ENCODE assay signal across 14 cellular contexts in the genomic region with DNA sequence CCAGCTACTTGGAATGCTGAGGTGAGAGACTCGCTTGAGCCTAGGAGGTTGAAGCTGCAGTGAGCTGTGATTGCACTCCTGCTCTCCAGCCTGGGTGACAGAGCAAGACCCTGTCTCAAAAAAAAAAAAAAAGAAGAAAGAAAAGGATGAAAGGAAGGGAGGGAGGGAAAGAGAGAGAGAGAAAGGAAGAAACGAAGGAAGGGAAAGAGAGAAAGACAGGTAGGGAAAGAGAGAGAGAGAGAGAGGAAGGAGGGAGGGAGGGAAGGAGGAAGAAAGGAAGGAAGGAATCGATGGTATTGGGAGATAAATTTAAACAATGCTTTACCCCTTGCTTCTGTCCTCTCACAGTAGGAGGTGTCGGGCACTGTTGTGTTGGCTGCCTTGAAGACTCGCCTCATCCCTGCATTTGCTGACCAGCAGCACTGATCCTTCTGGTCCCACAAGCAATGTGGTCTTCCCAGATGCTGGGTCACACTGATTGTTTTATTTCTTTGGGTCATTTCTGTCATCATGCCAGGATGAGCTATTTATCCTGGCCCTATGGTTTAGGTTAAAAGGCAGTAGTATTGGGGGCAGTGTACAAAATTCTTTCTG. TPM values are rescaled to one million over a fixed set of nuclear protein-coding genes. Genes with fewer than 3 reads are reported as not detected.
DNase-seq lines count a peak whose midpoint lies in the region; ATAC-seq and TF ChIP-seq lines count a peak whose summit lies in the region.
"Had no signal": no experiment of that assay in that cellular context is flagged by ENCODE, and none has a peak within 500 bp of the region (broad histone marks: within the 10 kb centered on the region; RNA-seq: fewer than 3 reads in every experiment).

No MANE protein-coding gene starts in this region.

- H3K4ac ChIP-seq in mesenchymal stem cell (ENCODE audit: low read depth in 1 of 2, low read length in 2 of 2) = no peak overlapping the region

- H3K4me1 Mint-ChIP-seq in endodermal cell (peaks cover 26% of the 10 kb centered on the region), mesothelial cell of epicardium (peaks cover 12% of the 10 kb centered on the region)

- POLR2A ChIA-PET in HEK293 (lab: Yijun Ruan, JAX) = interaction anchor here (0.7 kb wide), 1 partner anchor 319 kb away, joined by 3 read pairs; no protein-coding TSS in a partner anchor

- H3K9ac ChIP-seq in endodermal cell (ENCODE audit: extremely low read depth, low read length, poor library complexity, severe bottlenecking) = no peak overlapping the region
- H3K9ac ChIP-seq in mesenchymal stem cell (ENCODE audit: low read length) = no peak overlapping the region

- H3K4me1 ChIP-seq in HEK293 (ENCODE audit: control insufficient read depth, insufficient read depth, low read length) (no peaks in the 10 kb centered on the region), endodermal cell (ENCODE audit: control insufficient read depth, insufficient read depth, low read length) (peaks cover 14% of the 10 kb centered on the region), mesenchymal stem cell (ENCODE audit: control insufficient read depth, insufficient read depth, low read depth, low read length) (peaks cover 30% of the 10 kb centered on the region)

- no peak overlapping the region for H2BK12ac ChIP-seq in mesenchymal stem cell (ENCODE audit: low read length in 2 of 2)

- H3K27me3 ChIP-seq in endodermal cell (ENCODE audit: control insufficient read depth, insufficient read depth, low read length, poor library complexity, severe bottlenecking) (no peaks in the 10 kb centered on the region), mesenchymal stem cell (ENCODE audit: control insufficient read depth in 1 of 2, insufficient read depth in 1 of 2, low read length in 2 of 2) (no peaks in the 10 kb centered on the region)

- H4K8ac ChIP-seq in mesenchymal stem cell (ENCODE audit: low read length) = no peak overlapping the region

- H3K18ac ChIP-seq in mesenchymal stem cell (ENCODE audit: low read depth in 1 of 2, low read length in 2 of 2) = no peak overlapping the region

- H2AK5ac ChIP-seq in mesenchymal stem cell (ENCODE audit: low read length, severe bottlenecking) = no peak overlapping the region

- H3K23ac ChIP-seq in mesenchymal stem cell (ENCODE audit: low read length in 2 of 2) = no peak overlapping the region

- H3K36me3 ChIP-seq in HEK293 (ENCODE audit: control insufficient read depth in 2 of 2, insufficient read depth in 1 of 2, low read length in 2 of 2) (peaks cover 6 to 8% of the 10 kb centered on the region in 2 experiments; a peak in 2 of 3 replicates), endodermal cell (ENCODE audit: control insufficient read depth, insufficient read depth, low read length) (no peaks in the 10 kb centered on the region), mesenchymal stem cell (ENCODE audit: control insufficient read depth in 1 of 2, insufficient read depth in 2 of 2, low read depth in 1 of 2, low read length in 2 of 2) (peaks cover 6 to 8% of the 10 kb centered on the region in 2 experiments)

- H3K4me2 ChIP-seq in mesenchymal stem cell (ENCODE audit: low read length, poor library complexity, severe bottlenecking) = no peak overlapping the region

- no peak for ATAC-seq in GM19324 (IDR thresholded peaks at IDR 0.05; ENCODE audit: low FRiP score, unreplicated experiment)

- 48 to 59% methylated on average over 4 to 5 of the region's 5 CpGs for WGBS in endodermal cell (ENCODE audit: insufficient coverage in 1 of 2, insufficient read length in 1 of 2), 2 experiments
- 86% methylated on average over 4 of the region's 5 CpGs for WGBS in mesenchymal stem cell

- H4K91ac ChIP-seq in mesenchymal stem cell (ENCODE audit: low read length) = no peak overlapping the region

- DNase-seq in ELF-1 (ENCODE audit: low read depth, low spot score) = peak; percentile 29
- peak; percentile 70 for DNase-seq in endodermal cell
- no peak for DNase-seq in mesothelial cell of epicardium (ENCODE audit: low spot score in 2 of 2, unreplicated experiment in 2 of 2)
- DNase-seq in stimulated activated CD4-positive, alpha-beta T cell treated with anti-CD3 and anti-CD28 coated beads, Interleukin-1b, Interleukin-23, amount 100 ng/mL, for 48 hours = no peak
- DNase-seq in NCI-H2227 (lab: John Stamatoyannopoulos, UW; ENCODE audit: unreplicated experiment) = no peak
- no peak for DNase-seq in mesenchymal stem cell
- DNase-seq: ACHN; CD4-positive, alpha-beta memory T cell; DND-41; GF-D8 had no signal

- CTCF ChIA-PET in HEK293 (lab: Yijun Ruan, JAX) = interaction anchor here (0.7 kb wide), 1 partner anchor 279 kb away, joined by 3 read pairs; no protein-coding TSS in a partner anchor

- H3K4me3 Mint-ChIP-seq in endodermal cell = no peak overlapping the region
- no peak overlapping the region for H3K4me3 Mint-ChIP-seq in mesothelial cell of epicardium
- H3K4me3 Mint-ChIP-seq: B cell; CD4-positive, alpha-beta memory T cell had no signal

- no peak overlapping the region for H3K4me3 ChIP-seq in HEK293 (ENCODE audit: low read depth, low read length)
- H3K4me3 ChIP-seq in endodermal cell (ENCODE audit: low read length) = peak overlapping the region; percentile 41
- H3K4me3 ChIP-seq in mesenchymal stem cell (ENCODE audit: insufficient read depth in 1 of 2, low read depth in 1 of 2, low read length in 2 of 2) = no peak overlapping the region

- no peaks in the 10 kb centered on the region for H3K27me3 Mint-ChIP-seq in endodermal cell (ENCODE audit: insufficient read depth)
- no peaks in the 10 kb centered on the region for H3K27me3 Mint-ChIP-seq in mesothelial cell of epicardium (ENCODE audit: low read depth)
- H3K27me3 Mint-ChIP-seq: B cell; CD4-positive, alpha-beta memory T cell had no signal

- H2BK120ac ChIP-seq in mesenchymal stem cell (ENCODE audit: low read depth, low read length) = no peak overlapping the region

- H2AFZ ChIP-seq in mesenchymal stem cell (ENCODE audit: low read depth, low read length) = no peak overlapping the region

- H3K9me3 ChIP-seq in HEK293 (ENCODE audit: control insufficient read depth, insufficient read depth, low read depth, low read length) (no peaks in the 10 kb centered on the region), endodermal cell (ENCODE audit: control insufficient read depth, low read length) (no peaks in the 10 kb centered on the region), mesenchymal stem cell (ENCODE audit: control insufficient read depth, low read length) (no peaks in the 10 kb centered on the region)

- H3K9me3 Mint-ChIP-seq in endodermal cell (no peaks in the 10 kb centered on the region), mesothelial cell of epicardium (no peaks in the 10 kb centered on the region)
- H3K9me3 Mint-ChIP-seq: CD4-positive, alpha-beta memory T cell had no signal

- TF ChIP-seq CTCF in HEK293 (tag by site-specific recombination; IDR thresholded peaks at IDR 0.05) = no peak
- no peak for TF ChIP-seq CTCF in endodermal cell (conservative IDR thresholded peaks at IDR 0.05)
- no peak for TF ChIP-seq CTCF in mesothelial cell of epicardium (IDR thresholded peaks at IDR 0.05; ENCODE audit: unreplicated experiment)

- H3K36me3 Mint-ChIP-seq in endodermal cell (ENCODE audit: low read depth) (no peaks in the 10 kb centered on the region), mesothelial cell of epicardium (peaks cover 10% of the 10 kb centered on the region)

- H3K27ac Mint-ChIP-seq in endodermal cell = peak overlapping the region; percentile 14
- peak overlapping the region; percentile 12 for H3K27ac Mint-ChIP-seq in mesothelial cell of epicardium
- H3K27ac Mint-ChIP-seq: B cell had no signal

- no peak overlapping the region for H3K14ac ChIP-seq in mesenchymal stem cell (ENCODE audit: low read length in 2 of 2)

- H3K79me1 ChIP-seq in mesenchymal stem cell (replicated peaks; ENCODE audit: low read length, poor library complexity, severe bottlenecking) = peaks cover 24% of the 10 kb centered on the region

- H2BK15ac ChIP-seq in mesenchymal stem cell (ENCODE audit: low read depth, poor library complexity, severe bottlenecking) = no peak overlapping the region

- H3K27ac ChIP-seq in HEK293 (ENCODE audit: extremely low read depth, low read depth, low read length) (no peak overlapping the region), endodermal cell (ENCODE audit: low read depth, low read length) (no peak overlapping the region), mesenchymal stem cell (ENCODE audit: low read length, poor library complexity, severe bottlenecking) (no peak overlapping the region)
- H3K27ac ChIP-seq: C4-2B had no signal

- H2BK5ac ChIP-seq in mesenchymal stem cell (ENCODE audit: low read depth, low read length, poor library complexity, severe bottlenecking) = no peak overlapping the region

TF ChIP-seq in HEK293, 187 proteins besides CTCF, POLR2A, EP300 and RAD21 (continues in another document):
- TF ChIP-seq ZNF701 (tag by site-specific recombination; IDR thresholded peaks at IDR 0.05) (no peak), ZNF280C (tag by site-specific recombination; IDR thresholded peaks at IDR 0.05) (no peak), ZNF202 (tag by site-specific recombination; IDR thresholded peaks at IDR 0.05; ENCODE audit: borderline replicate concordance) (no peak), REPIN1 (tag by site-specific recombination; IDR thresholded peaks at IDR 0.05; ENCODE audit: low read depth) (no peak), MZF1 (tag by site-specific recombination; IDR thresholded peaks at IDR 0.05; ENCODE audit: borderline replicate concordance) (no peak), ZNF514 (tag by site-specific recombination; IDR thresholded peaks at IDR 0.05) (0 out of 2 replicates have a peak, but pooled peaks have one; percentile 38), ZBTB7A (tag by site-specific recombination; IDR thresholded peaks at IDR 0.05; ENCODE audit: low read depth) (no peak), ZNF626 (tag by site-specific recombination; IDR thresholded peaks at IDR 0.05) (no peak)

RNA-seq across cellular contexts. Expression of gene GPR137B, which starts 30.9 kb away (rescaled TPM):
- 1 to 10 TPM; 2.8 to 6.7 TPM for total RNA-seq in endodermal cell
- 14.9 TPM for polyA plus RNA-seq in endodermal cell (2013, experiment 1 of 2)
- polyA plus RNA-seq in endodermal cell (2013, experiment 2 of 2) = 13.4 TPM
- total RNA-seq in mesothelial cell of epicardium = 22.1 to 25.2 TPM (median 23.1 TPM) in 3 replicates
- polyA plus RNA-seq in mesenchymal stem cell (2013, experiment 1 of 2) = 20.6 TPM
- 20.8 TPM for polyA plus RNA-seq in mesenchymal stem cell (2013, experiment 2 of 2)

Comparison
In these comparisons a context has a peak if more than half of its experiments do, and no peak if none do; other contexts are left out.
1. DNase-seq: peak in ELF-1 (single experiment) and endodermal cell (single experiment); none in mesothelial cell of epicardium (0 of 2), stimulated activated CD4-positive, alpha-beta T cell treated with anti-CD3 and anti-CD28 coated beads, Interleukin-1b, Interleukin-23, amount 100 ng/mL, for 48 hours (single experiment), NCI-H2227 (single experiment) and mesenchymal stem cell (single experiment).